Comparison of ENCODE assay signal across 8 cellular contexts in genomic region chr7:55597944-55598499, GRCh38. TPM values are rescaled to one million over a fixed set of nuclear protein-coding genes. Genes with fewer than 3 reads are reported as not detected.
DNase-seq lines count a peak whose midpoint lies in the region; ATAC-seq, FAIRE-seq and TF ChIP-seq lines count a peak whose summit lies in the region.
"Not testable (repeated sequence)": the region's sequence is repeated elsewhere in the genome, so short reads cannot be mapped to it uniquely, and the experiment has no call there.

No MANE protein-coding gene starts in this region.

- intact Hi-C loops in PC-9 (cut with micrococcal nuclease; ENCODE audit: unreplicated experiment) (loop anchor here (1.0 to 2.0 kb wide), 2 partner anchors 51 to 165 kb away; no protein-coding TSS in a partner anchor), natural killer cell (cut with micrococcal nuclease) (loop anchor here (5.0 kb wide), 2 partner anchors 166 to 316 kb away; no protein-coding TSS in a partner anchor)

- H3K36me3 ChIP-seq in PC-9 (ENCODE audit: low read depth); astrocyte (ENCODE audit: insufficient read depth, low read length): not testable (repeated sequence)

- H3K9me3 ChIP-seq in PC-9 (ENCODE audit: insufficient read depth, low read depth); astrocyte (ENCODE audit: insufficient read depth, low read depth, low read length): not testable (repeated sequence)

- ATAC-seq in GM21786 (IDR thresholded peaks at IDR 0.05; ENCODE audit: unreplicated experiment) (peak; percentile 64), HG03565 (IDR thresholded peaks at IDR 0.05; ENCODE audit: unreplicated experiment) (peak; percentile 62), natural killer cell (peak; percentile 24 to 60 (median 49))

- not testable (repeated sequence) for BruUV-seq in PC-9 (replicated peaks; lab: Mats Ljungman, UMichigan)

- H3K4me3 ChIP-seq in GM12865 (ENCODE audit: low read depth, low read length); astrocyte (ENCODE audit: insufficient read depth, low read depth, low read length); foreskin fibroblast (ENCODE audit: low read depth in 1 of 2, low read length in 2 of 2): not testable (repeated sequence)
- 0 out of 2 replicates have a peak overlapping the region, but pooled peaks have one; percentile 8 for H3K4me3 ChIP-seq in PC-9

- H3K79me2 ChIP-seq in PC-9 (ENCODE audit: low read depth); astrocyte (ENCODE audit: insufficient read depth, low read length): not testable (repeated sequence)

- H3K27me3 ChIP-seq in PC-9 (ENCODE audit: insufficient read depth, low read depth), result peaks cover 10% of the 10 kb centered on the region; the same call in 1 of the 2 replicates
- H3K27me3 ChIP-seq in astrocyte (ENCODE audit: insufficient read depth, low read length), result not testable (repeated sequence)

- H3K27ac Mint-ChIP-seq in astrocyte (ENCODE audit: unreplicated experiment); natural killer cell: not testable (repeated sequence)

- H3K9ac ChIP-seq in astrocyte (ENCODE audit: low read length), result not testable (repeated sequence)

- not testable (repeated sequence) for H3K36me3 Mint-ChIP-seq in astrocyte (ENCODE audit: low read depth, unreplicated experiment); natural killer cell

- not testable (repeated sequence) for H4K20me1 ChIP-seq in PC-9 (ENCODE audit: insufficient read depth); astrocyte (ENCODE audit: insufficient read depth, low read length)

- POLR2A ChIA-PET in PC-9 (lab: Charles Lee; ENCODE audit: unreplicated experiment), result not testable (repeated sequence)

- DNase-seq in A172 (ENCODE audit: low spot score), result peak; percentile 21
- DNase-seq in GM12865 (ENCODE audit: low read depth), result peak; percentile 37
- peak in 1 of 2 experiments; percentile 76 for DNase-seq in PC-9
- not testable (repeated sequence) for DNase-seq in astrocyte (ENCODE audit: low read depth); natural killer cell
- DNase-seq in foreskin fibroblast, result peak in 1 of 2 donors; percentile 49

- not testable (repeated sequence) for H3K4me1 Mint-ChIP-seq in astrocyte (ENCODE audit: low read depth, unreplicated experiment); natural killer cell

- H3F3A ChIP-seq in PC-9 (ENCODE audit: insufficient read depth, low read depth), result not testable (repeated sequence)

- H3K9me2 ChIP-seq in PC-9 (ENCODE audit: insufficient read depth), result not testable (repeated sequence)

- H3K4me1 ChIP-seq in PC-9 (replicated peaks; ENCODE audit: insufficient read depth); astrocyte (ENCODE audit: insufficient read depth, low read length): not testable (repeated sequence)

- not testable (repeated sequence) for H2AFZ ChIP-seq in PC-9; astrocyte (ENCODE audit: low read depth, low read length)

- not testable (repeated sequence) for H3K27ac ChIP-seq in PC-9; astrocyte (ENCODE audit: low read depth, low read length)

- TF ChIP-seq CTCF in GM12865 (IDR thresholded peaks at IDR 0.05; ENCODE audit: insufficient read depth, low read depth, low read length, missing control alignments) (peak; percentile 39), PC-9 (conservative IDR thresholded peaks at IDR 0.05) (peak; percentile 89), astrocyte (IDR thresholded peaks at IDR 0.05; ENCODE audit: insufficient read depth, low read depth, low read length) (peak; percentile 45), foreskin fibroblast (IDR thresholded peaks at IDR 0.05; ENCODE audit: low read depth, low read length) (peak; percentile 36), natural killer cell (IDR thresholded peaks at IDR 0.05) (peak; percentile 37)

- H3K4me3 Mint-ChIP-seq in astrocyte (ENCODE audit: unreplicated experiment); natural killer cell: not testable (repeated sequence)

- H3K27me3 Mint-ChIP-seq in astrocyte (ENCODE audit: low read depth, unreplicated experiment) (peaks cover 11% of the 10 kb centered on the region), natural killer cell (ENCODE audit: low read depth in 2 of 2) (peaks cover 9 to 21% of the 10 kb centered on the region in 2 donors)

- FAIRE-seq in astrocyte (lab: Jason Lieb, UNC), result not testable (repeated sequence)

- CTCF ChIA-PET in PC-9 (lab: Charles Lee), result interaction anchor here (0.6 kb wide), 1 partner anchor 383 kb away, joined by 10 read pairs; no protein-coding TSS in a partner anchor

- not testable (repeated sequence) for H3K9me3 Mint-ChIP-seq in astrocyte (ENCODE audit: unreplicated experiment); natural killer cell

- peak overlapping the region; percentile 32; the same call in 1 of the 2 replicates for H3K4me2 ChIP-seq in PC-9
- H3K4me2 ChIP-seq in astrocyte (ENCODE audit: low read length), result not testable (repeated sequence)

RNA-seq across cellular contexts. Expression of gene VOPP1, which starts 25.7 kb away (rescaled TPM):
- total RNA-seq in A172 (2014; rRNA removed; shearing (Covaris generic)), result 112 and 129 TPM in 2 replicates
- total RNA-seq in PC-9 (2021) (200 and 207 TPM in 2 replicates), astrocyte (111 and 133 TPM in 2 replicates), natural killer cell (100 to 1,000 TPM in 2 of 3 donors, 10 to 100 TPM in 1; 79.3 to 115 (median 110) TPM)

Comparison
In these comparisons a context has a peak if more than half of its experiments do, and no peak if none do; other contexts are left out.
1. CTCF ChIP-seq: peak in every context shown above with its lines; median percentile 89 in PC-9; 45 in astrocyte; 39 in GM12865; 37 in natural killer cell; 36 in foreskin fibroblast.